10 cellular contexts compared by ENCODE assay signal in genomic region chr10:98266647-98267046, GRCh38. TPM values are rescaled to one million over a fixed set of nuclear protein-coding genes. Genes with fewer than 3 reads are reported as not detected.
DNase-seq lines count a peak whose midpoint lies in the region; ATAC-seq and TF ChIP-seq lines count a peak whose summit lies in the region.
"Had no signal": no experiment of that assay in that cellular context is flagged by ENCODE, and none has a peak within 500 bp of the region (broad histone marks: within the 10 kb centered on the region; RNA-seq: fewer than 3 reads in every experiment).

No MANE protein-coding gene starts in this region.

- H3K27me3 Mint-ChIP-seq in Calu3 (ENCODE audit: unreplicated experiment) (no peaks in the 10 kb centered on the region), glutamatergic neuron (ENCODE audit: unreplicated experiment) (peaks cover 21% of the 10 kb centered on the region)

- H3K36me3 Mint-ChIP-seq in Calu3 (ENCODE audit: insufficient read depth, unreplicated experiment), result peaks cover 20% of the 10 kb centered on the region
- H3K36me3 Mint-ChIP-seq in glutamatergic neuron (ENCODE audit: unreplicated experiment), result no peaks in the 10 kb centered on the region

- H3K27ac Mint-ChIP-seq in Calu3 (ENCODE audit: unreplicated experiment) (peak overlapping the region; percentile 61), glutamatergic neuron (ENCODE audit: unreplicated experiment) (peak overlapping the region; percentile 96)
- H3K27ac Mint-ChIP-seq: activated naive CD4-positive, alpha-beta T cell treated with anti-CD3 and anti-CD28 coated beads for 36 hours had no signal

- intact Hi-C loops in Calu3 (cut with micrococcal nuclease; ENCODE audit: unreplicated experiment), result no loop called here
- intact Hi-C loops in stomach (cut with DNase I; ENCODE audit: low total_unique reads), result no loop called here
- intact Hi-C loops in A673 (cut with micrococcal nuclease; ENCODE audit: unreplicated experiment), result no loop called here

- peaks cover 55% of the 10 kb centered on the region for H3K4me1 Mint-ChIP-seq in Calu3 (ENCODE audit: low read depth, unreplicated experiment)
- peaks cover 40% of the 10 kb centered on the region for H3K4me1 Mint-ChIP-seq in glutamatergic neuron (ENCODE audit: low read depth, unreplicated experiment)

- POLR2A ChIA-PET in A673 (lab: Charles Lee; ENCODE audit: low non-redundant PET), result no interaction called here

- no TSS peak for BruUV-seq in Calu3 (replicated peaks; lab: Mats Ljungman, UMichigan)
- BruUV-seq in A673 (replicated peaks; lab: Mats Ljungman, UMichigan), result no TSS peak

- no peaks in the 10 kb centered on the region for H3K27me3 ChIP-seq in SJCRH30
- H3K27me3 ChIP-seq in stomach, result peaks cover 0 to 38% (median 12%) of the 10 kb centered on the region in 3 donors
- H3K27me3 ChIP-seq in A673 (replicated peaks; ENCODE audit: insufficient read depth, low read depth, low read length, poor library complexity), result peaks cover 3% of the 10 kb centered on the region

- ATAC-seq in HG02571 (IDR thresholded peaks at IDR 0.05; ENCODE audit: unreplicated experiment) (no peak), GM19351 (IDR thresholded peaks at IDR 0.05; ENCODE audit: unreplicated experiment) (no peak)

- TF ChIP-seq CTCF in Calu3 (IDR thresholded peaks at IDR 0.05; ENCODE audit: unreplicated experiment) (no peak), glutamatergic neuron (IDR thresholded peaks at IDR 0.05; ENCODE audit: partially characterized antibody, unreplicated experiment) (no peak), stomach (IDR thresholded peaks at IDR 0.05) (no peak), A673 (conservative IDR thresholded peaks at IDR 0.05; ENCODE audit: low read depth, low read length) (no peak)

- H3K9me3 ChIP-seq in SJCRH30 (replicated peaks) (no peaks in the 10 kb centered on the region), stomach (no peaks in the 10 kb centered on the region), A673 (ENCODE audit: low read depth, low read length, poor library complexity, severe bottlenecking) (no peaks in the 10 kb centered on the region)
- H3K9me3 ChIP-seq: colonic mucosa had no signal

- H3K27ac ChIP-seq in SJCRH30, result peak overlapping the region; percentile 66
- peak overlapping the region in 3 of 5 donors; percentile 74 to 86 (median 84) for H3K27ac ChIP-seq in stomach
- H3K27ac ChIP-seq in A673 (ENCODE audit: low read depth, low read length, poor library complexity, severe bottlenecking), result no peak overlapping the region
- H3K27ac ChIP-seq: colonic mucosa had no signal

- TF ChIP-seq POLR2A in stomach (IDR thresholded peaks at IDR 0.05), result no peak

- DNase-seq in Calu3, result no peak
- DNase-seq in SJCRH30, result peak; percentile 26 to 51
- no peak for DNase-seq in glutamatergic neuron
- no peak for DNase-seq in stomach
- DNase-seq in A673 (ENCODE audit: low spot score), result no peak
- no peak for DNase-seq in cerebellum (ENCODE audit: low spot score)
- DNase-seq: activated naive CD4-positive, alpha-beta T cell treated with anti-CD3 and anti-CD28 coated beads for 36 hours; colonic mucosa had no signal

- H3K4me3 Mint-ChIP-seq in Calu3 (ENCODE audit: low read depth, unreplicated experiment) (peak overlapping the region; percentile 68), glutamatergic neuron (ENCODE audit: unreplicated experiment) (peak overlapping the region; percentile 40)
- H3K4me3 Mint-ChIP-seq: activated naive CD4-positive, alpha-beta T cell treated with anti-CD3 and anti-CD28 coated beads for 36 hours had no signal

- H3K9me3 Mint-ChIP-seq in Calu3 (ENCODE audit: low read depth, unreplicated experiment), result no peaks in the 10 kb centered on the region
- H3K9me3 Mint-ChIP-seq in glutamatergic neuron (ENCODE audit: unreplicated experiment), result peaks cover 20% of the 10 kb centered on the region
- H3K9me3 Mint-ChIP-seq: activated naive CD4-positive, alpha-beta T cell treated with anti-CD3 and anti-CD28 coated beads for 36 hours had no signal

- H3K4me3 ChIP-seq in SJCRH30 (peak overlapping the region; percentile 27; the same call in 1 of the 2 replicates), stomach (peak overlapping the region in 1 of 4 donors; percentile 53), A673 (ENCODE audit: low read depth, low read length, poor library complexity, severe bottlenecking) (no peak overlapping the region)
- H3K4me3 ChIP-seq: colonic mucosa had no signal

- H3K36me3 ChIP-seq in SJCRH30, result no peaks in the 10 kb centered on the region
- no peaks in the 10 kb centered on the region for H3K36me3 ChIP-seq in stomach
- no peaks in the 10 kb centered on the region for H3K36me3 ChIP-seq in A673 (ENCODE audit: insufficient read depth, low read length, poor library complexity, severe bottlenecking)
- H3K36me3 ChIP-seq: colonic mucosa had no signal

- WGBS in stomach, 5 donors, result 81 to 93% (median 87%) methylated on average over 5 of the region's 5 CpGs

- CTCF ChIA-PET in Calu3 (lab: Charles Lee), result interaction anchor here (1.1 kb wide), 1 partner anchor 43 kb away, joined by 5 read pairs; no protein-coding TSS in a partner anchor
- CTCF ChIA-PET in A673 (lab: Charles Lee), result no interaction called here

- TF ChIP-seq EP300 in stomach (IDR thresholded peaks at IDR 0.05), result no peak

- H3K4me1 ChIP-seq in SJCRH30, result peaks cover 34% of the 10 kb centered on the region
- peaks cover 23 to 49% (median 36%) of the 10 kb centered on the region in 4 donors for H3K4me1 ChIP-seq in stomach
- no peaks in the 10 kb centered on the region for H3K4me1 ChIP-seq in A673 (ENCODE audit: insufficient read depth, low read length, poor library complexity, severe bottlenecking)
- H3K4me1 ChIP-seq: colonic mucosa had no signal

RNA-seq across cellular contexts. Expression of gene LOXL4, which starts 1.3 kb away (rescaled TPM):
- total RNA-seq in Calu3 (2022), result 2.2 and 2.6 TPM in 2 replicates
- 8.1 and 8.7 TPM in 2 replicates for total RNA-seq in SJCRH30 (2014; rRNA removed; shearing (Covaris generic))
- total RNA-seq in glutamatergic neuron (ENCODE audit: unreplicated experiment), result 6.1 TPM
- total RNA-seq in stomach, result 10 to 100 TPM in 1 of 5 donors, 1 to 10 TPM in 3, under 1 TPM in 1; 0.29 to 23.7 (median 2.0) TPM
- 1 to 10 TPM; 1.2 to 1.6 (median 1.4) TPM for polyA plus RNA-seq in stomach
- 0.11 TPM in 1 of 2 replicates, not detected in the other for total RNA-seq in A673 (2021)
- 0.27 TPM for total RNA-seq in cerebellum
- total RNA-seq: activated naive CD4-positive, alpha-beta T cell treated with anti-CD3 and anti-CD28 coated beads for 36 hours had no signal

Comparison
In these comparisons a context has a peak if more than half of its experiments do, and no peak if none do; other contexts are left out.
1. DNase-seq: peak in SJCRH30 (2 of 2); none in Calu3 (single experiment), glutamatergic neuron (single experiment), stomach (single experiment), A673 (single experiment) and cerebellum (single experiment).